Comparison of ENCODE assay signal across 21 cellular contexts in genomic region chr19:3313199-3313575, GRCh38. TPM values are rescaled to one million over a fixed set of nuclear protein-coding genes. Genes with fewer than 3 reads are reported as not detected.
A peak's percentile ranks its signal among the peaks of the same experiment; 100 is the strongest.
DNase-seq lines count a peak whose midpoint lies in the region; ATAC-seq and TF ChIP-seq lines count a peak whose summit lies in the region.
"Had no signal": no experiment of that assay in that cellular context is flagged by ENCODE, and none has a peak within 500 bp of the region (broad histone marks: within the 10 kb centered on the region; RNA-seq: fewer than 3 reads in every experiment).

No MANE protein-coding gene starts in this region.

- no peak overlapping the region for H2BK12ac ChIP-seq in mesenchymal stem cell (ENCODE audit: low read length in 2 of 2)

- POLR2A ChIA-PET in WTC11 (lab: Charles Lee), result no interaction called here

- CTCF ChIA-PET in WTC11 (lab: Charles Lee), result interaction anchor here (0.5 to 2.6 kb wide), 3 partner anchors 8 to 1342 kb away, joined by 3 to 16 read pairs (median 4); no protein-coding TSS in a partner anchor

- H3K4me3 Mint-ChIP-seq in WTC11 (no peak overlapping the region), endodermal cell (no peak overlapping the region)
- H3K4me3 Mint-ChIP-seq: B cell; CD4-positive, CD25-positive, alpha-beta regulatory T cell; CD8-positive, alpha-beta T cell; HFFc6 had no signal

- H3K27ac Mint-ChIP-seq in WTC11 (no peak overlapping the region), endodermal cell (no peak overlapping the region)
- H3K27ac Mint-ChIP-seq: B cell; CD4-positive, CD25-positive, alpha-beta regulatory T cell; CD8-positive, alpha-beta T cell; HFFc6 had no signal

- H3K27me3 Mint-ChIP-seq in WTC11 (ENCODE audit: low read depth) (peaks cover 27% of the 10 kb centered on the region), endodermal cell (ENCODE audit: insufficient read depth) (peaks cover 28% of the 10 kb centered on the region)

- H4K8ac ChIP-seq in mesenchymal stem cell (ENCODE audit: low read length), result no peak overlapping the region

- no peaks in the 10 kb centered on the region for H3K79me1 ChIP-seq in mesenchymal stem cell (replicated peaks; ENCODE audit: low read length, poor library complexity, severe bottlenecking)

- TF ChIP-seq CTCF in left ventricle myocardium inferior (IDR thresholded peaks at IDR 0.05; ENCODE audit: borderline replicate concordance), result no peak
- no peak for TF ChIP-seq CTCF in WTC11 (IDR thresholded peaks at IDR 0.05)
- TF ChIP-seq CTCF in endodermal cell (conservative IDR thresholded peaks at IDR 0.05), result no peak

- H3K4me1 Mint-ChIP-seq in WTC11 (no peaks in the 10 kb centered on the region), endodermal cell (no peaks in the 10 kb centered on the region)
- H3K4me1 Mint-ChIP-seq: B cell had no signal

- no peaks in the 10 kb centered on the region for H3K4me1 ChIP-seq in left ventricle myocardium inferior
- peaks cover 1% of the 10 kb centered on the region for H3K4me1 ChIP-seq in mesenchymal stem cell (ENCODE audit: control insufficient read depth, insufficient read depth, low read depth, low read length)
- H3K4me1 ChIP-seq in endodermal cell (ENCODE audit: control insufficient read depth, insufficient read depth, low read length), result no peaks in the 10 kb centered on the region
- H3K4me1 ChIP-seq: A549, BLaER1, Caco-2, HAP-1 had no signal

- peaks cover 97% of the 10 kb centered on the region for H3K27me3 ChIP-seq in left ventricle myocardium inferior (ENCODE audit: low read depth)
- peaks cover 42 to 81% of the 10 kb centered on the region in 2 experiments for H3K27me3 ChIP-seq in mesenchymal stem cell (ENCODE audit: control insufficient read depth in 1 of 2, insufficient read depth in 1 of 2, low read length in 2 of 2)
- H3K27me3 ChIP-seq in endodermal cell (ENCODE audit: control insufficient read depth, insufficient read depth, low read length, poor library complexity, severe bottlenecking), result peaks cover 17% of the 10 kb centered on the region

- H3K36me3 Mint-ChIP-seq in WTC11 (no peaks in the 10 kb centered on the region), endodermal cell (ENCODE audit: low read depth) (no peaks in the 10 kb centered on the region)
- H3K36me3 Mint-ChIP-seq: CD4-positive, CD25-positive, alpha-beta regulatory T cell; CD8-positive, alpha-beta T cell had no signal

- H3K4me2 ChIP-seq in mesenchymal stem cell (ENCODE audit: low read length, poor library complexity, severe bottlenecking), result no peak overlapping the region
- H3K4me2 ChIP-seq: A549, BLaER1 had no signal

- H3K23ac ChIP-seq in mesenchymal stem cell (ENCODE audit: low read length in 2 of 2), result no peak overlapping the region

- H2BK5ac ChIP-seq in mesenchymal stem cell (ENCODE audit: low read depth, low read length, poor library complexity, severe bottlenecking), result no peak overlapping the region

- intact Hi-C loops in Right ventricle myocardium superior (cut with DNase I), result no loop called here
- intact Hi-C loops in left ventricle myocardium inferior (cut with micrococcal nuclease), result no loop called here

- H3K9me3 ChIP-seq in left ventricle myocardium inferior (replicated peaks) (no peaks in the 10 kb centered on the region), mesenchymal stem cell (ENCODE audit: control insufficient read depth, low read length) (no peaks in the 10 kb centered on the region), endodermal cell (ENCODE audit: control insufficient read depth, low read length) (no peaks in the 10 kb centered on the region)
- H3K9me3 ChIP-seq: A549, BLaER1, Caco-2, HAP-1 had no signal

- no peak overlapping the region for H3K18ac ChIP-seq in mesenchymal stem cell (ENCODE audit: low read depth in 1 of 2, low read length in 2 of 2)

- no peak overlapping the region for H2BK15ac ChIP-seq in mesenchymal stem cell (ENCODE audit: low read depth, poor library complexity, severe bottlenecking)

- no peaks in the 10 kb centered on the region for H3K9me3 Mint-ChIP-seq in WTC11
- H3K9me3 Mint-ChIP-seq in endodermal cell, result no peaks in the 10 kb centered on the region
- H3K9me3 Mint-ChIP-seq: CD8-positive, alpha-beta T cell had no signal

- H2AFZ ChIP-seq in mesenchymal stem cell (ENCODE audit: low read depth, low read length), result no peak overlapping the region

- no peak overlapping the region for H2BK120ac ChIP-seq in mesenchymal stem cell (ENCODE audit: low read depth, low read length)

- H3K9ac ChIP-seq in mesenchymal stem cell (ENCODE audit: low read length), result no peak overlapping the region
- H3K9ac ChIP-seq in endodermal cell (ENCODE audit: extremely low read depth, low read length, poor library complexity, severe bottlenecking), result no peak overlapping the region
- H3K9ac ChIP-seq: BLaER1 had no signal

- H2AK5ac ChIP-seq in mesenchymal stem cell (ENCODE audit: low read length, severe bottlenecking), result no peak overlapping the region

- peak overlapping the region; percentile 34 for H4K91ac ChIP-seq in mesenchymal stem cell (ENCODE audit: low read length)

- 86% methylated on average over 13 of the region's 13 CpGs for WGBS in mesenchymal stem cell
- 81 to 88% methylated on average over 12 to 13 of the region's 13 CpGs for WGBS in endodermal cell (ENCODE audit: insufficient coverage in 1 of 2, insufficient read length in 1 of 2), 2 experiments

- no peak overlapping the region for H3K4ac ChIP-seq in mesenchymal stem cell (ENCODE audit: low read depth in 1 of 2, low read length in 2 of 2)

- no peak overlapping the region for H3K14ac ChIP-seq in mesenchymal stem cell (ENCODE audit: low read length in 2 of 2)

- H3K27ac ChIP-seq in left ventricle myocardium inferior (replicated peaks), result no peak overlapping the region
- no peak overlapping the region for H3K27ac ChIP-seq in mesenchymal stem cell (ENCODE audit: low read length, poor library complexity, severe bottlenecking)
- H3K27ac ChIP-seq in endodermal cell (ENCODE audit: low read depth, low read length), result no peak overlapping the region
- H3K27ac ChIP-seq: A549, BLaER1, C4-2B had no signal

- DNase-seq in Right ventricle myocardium superior (peak; percentile 20), left ventricle myocardium inferior (no peak), WTC11 (ENCODE audit: low spot score) (no peak), mesenchymal stem cell (no peak), endodermal cell (no peak), iPS-NIHi11 (ENCODE audit: low spot score) (no peak)
- DNase-seq: 8988T; ACHN; Caco-2; CD4-positive, CD25-positive, alpha-beta regulatory T cell; CD8-positive, alpha-beta T cell; DMS153; DND-41; GOT3; HFFc6 had no signal

- H3K36me3 ChIP-seq in left ventricle myocardium inferior, result no peaks in the 10 kb centered on the region
- H3K36me3 ChIP-seq in mesenchymal stem cell (ENCODE audit: control insufficient read depth in 1 of 2, insufficient read depth in 2 of 2, low read depth in 1 of 2, low read length in 2 of 2), result no peaks in the 10 kb centered on the region
- H3K36me3 ChIP-seq in endodermal cell (ENCODE audit: control insufficient read depth, insufficient read depth, low read length), result no peaks in the 10 kb centered on the region
- H3K36me3 ChIP-seq: BLaER1, HAP-1 had no signal

- H3K4me3 ChIP-seq in left ventricle myocardium inferior (no peak overlapping the region), mesenchymal stem cell (ENCODE audit: insufficient read depth in 1 of 2, low read depth in 1 of 2, low read length in 2 of 2) (no peak overlapping the region), endodermal cell (ENCODE audit: low read length) (no peak overlapping the region)
- H3K4me3 ChIP-seq: A549, BLaER1, HAP-1 had no signal

- ATAC-seq in Right ventricle myocardium superior (ENCODE audit: poor library complexity) (no peak), WTC11 (no peak), HG03342 (IDR thresholded peaks at IDR 0.05; ENCODE audit: unreplicated experiment) (no peak)
- ATAC-seq: A549; CD8-positive, alpha-beta T cell had no signal

TF ChIP-seq in WTC11, 78 proteins besides CTCF, POLR2A, EP300 and RAD21:
- TF ChIP-seq ZNF416 (CRISPR knock-in tag; IDR thresholded peaks at IDR 0.05) (no peak), ZNF121 (CRISPR knock-in tag; IDR thresholded peaks at IDR 0.05) (peak; percentile 85)
TF ChIP-seq in WTC11: peak in this region for 1.

RNA-seq across cellular contexts. Expression of gene NFIC, which starts 53.2 kb away (rescaled TPM):
- 153 TPM for total RNA-seq in Right ventricle myocardium superior
- total RNA-seq in left ventricle myocardium inferior, result 145 TPM
- 3.5 to 4.4 TPM (median 4.0 TPM) in 3 replicates for total RNA-seq in WTC11 (2021)
- 101 TPM for polyA plus RNA-seq in mesenchymal stem cell (2013, experiment 1 of 2)
- 98.4 TPM for polyA plus RNA-seq in mesenchymal stem cell (2013, experiment 2 of 2)
- 1 to 10 TPM; 5.2 to 6.6 TPM for total RNA-seq in endodermal cell
- 4.0 TPM for polyA plus RNA-seq in endodermal cell (2013, experiment 1 of 2)
- 3.7 TPM for polyA plus RNA-seq in endodermal cell (2013, experiment 2 of 2)

Comparison
In these comparisons a context has a peak if more than half of its experiments do, and no peak if none do; other contexts are left out.
1. RNA of gene NFIC, which starts 53.2 kb away (total RNA-seq): 153 TPM in Right ventricle myocardium superior (single experiment) and 145 TPM in left ventricle myocardium inferior (single experiment); 5.2 to 6.6 TPM in endodermal cell and 3.5 to 4.4 TPM in WTC11; every median in the first group is over 10 times any median in the second.